29 cellular contexts compared by ENCODE assay signal in genomic region chr4:46933686-46934085, GRCh38. TPM values are rescaled to one million over a fixed set of nuclear protein-coding genes. Genes with fewer than 3 reads are reported as not detected.
"Had no signal": no experiment of that assay in that cellular context is flagged by ENCODE, and none has a peak within 500 bp of the region (broad histone marks: within the 10 kb centered on the region; RNA-seq: fewer than 3 reads in every experiment).

No MANE protein-coding gene starts in this region.

- H3K9me3 Mint-ChIP-seq: activated CD4-positive, alpha-beta T cell treated with anti-CD3 and anti-CD28 coated beads, Interleukin-2, amount 10 ng/mL, durations not matched to agents 7 days and 5 days; activated CD8-positive, alpha-beta T cell treated with anti-CD3 and anti-CD28 coated beads for 36 hours; activated naive CD8-positive, alpha-beta T cell treated with anti-CD3 and anti-CD28 coated beads, Interleukin-2, amount 50 U/mL, for 24 hours; activated T-helper 1 cell treated with anti-CD3 and anti-CD28 coated beads, Interleukin-12 subunit alpha, Interleukin-12 subunit beta, Interleukin-2, Interleukin-4 antibody, amounts not matched to agents 30 ng/mL and 10 ng/mL and 1 ng/mL, durations not matched to agents 14 hours and 24 hours and 36 hours; brain; immature natural killer cell; natural killer cell treated with Interleukin-12 subunit alpha and Interleukin-12 subunit beta and Interleukin-15 and Interleukin-18, amount 100 ng/mL, for 72 hours; stimulated activated naive CD8-positive, alpha-beta T cell treated with anti-CD3 and anti-CD28 coated beads, Interleukin-15, Interleukin-2, amounts not matched to agents 100 ng/mL and 50 ng/mL, for 24 hours; T-helper 2 cell treated with Interferon-gamma antibody and Interleukin-4, amounts not matched to agents 5 μg/mL and 100 μg/mL, for 36 hours had no signal

- ATAC-seq: activated CD8-positive, alpha-beta T cell treated with anti-CD3 and anti-CD28 coated beads for 36 hours; activated naive CD8-positive, alpha-beta T cell treated with anti-CD3 and anti-CD28 coated beads, Interleukin-2, amount 50 U/mL, for 24 hours; natural killer cell treated with Interleukin-12 subunit alpha and Interleukin-12 subunit beta and Interleukin-15 and Interleukin-18, amount 100 ng/mL, for 72 hours; psoas muscle; right cardiac atrium; upper lobe of right lung had no signal

- H3K9me3 ChIP-seq: left ventricle myocardium inferior, thyroid gland, upper lobe of right lung had no signal

- H3K4me3 Mint-ChIP-seq: activated CD4-positive, alpha-beta T cell treated with anti-CD3 and anti-CD28 coated beads, Interleukin-2, amount 10 ng/mL, durations not matched to agents 7 days and 5 days; activated CD8-positive, alpha-beta T cell treated with anti-CD3 and anti-CD28 coated beads for 36 hours; activated naive CD8-positive, alpha-beta T cell treated with anti-CD3 and anti-CD28 coated beads, Interleukin-2, amount 50 U/mL, for 24 hours; activated T-helper 1 cell treated with anti-CD3 and anti-CD28 coated beads, Interleukin-12 subunit alpha, Interleukin-12 subunit beta, Interleukin-2, Interleukin-4 antibody, amounts not matched to agents 30 ng/mL and 10 ng/mL and 1 ng/mL, durations not matched to agents 14 hours and 24 hours and 36 hours; brain; immature natural killer cell; natural killer cell treated with Interleukin-12 subunit alpha and Interleukin-12 subunit beta and Interleukin-15 and Interleukin-18, amount 100 ng/mL, for 72 hours; stimulated activated naive CD8-positive, alpha-beta T cell treated with anti-CD3 and anti-CD28 coated beads, Interleukin-15, Interleukin-2, amounts not matched to agents 100 ng/mL and 50 ng/mL, for 24 hours; T-helper 2 cell treated with Interferon-gamma antibody and Interleukin-4, amounts not matched to agents 5 μg/mL and 100 μg/mL, for 36 hours had no signal

- H3K27ac Mint-ChIP-seq: activated CD4-positive, alpha-beta T cell treated with anti-CD3 and anti-CD28 coated beads, Interleukin-2, amount 10 ng/mL, durations not matched to agents 7 days and 5 days; activated CD8-positive, alpha-beta T cell treated with anti-CD3 and anti-CD28 coated beads for 36 hours; activated naive CD8-positive, alpha-beta T cell treated with anti-CD3 and anti-CD28 coated beads, Interleukin-2, amount 50 U/mL, for 24 hours; activated T-helper 1 cell treated with anti-CD3 and anti-CD28 coated beads, Interleukin-12 subunit alpha, Interleukin-12 subunit beta, Interleukin-2, Interleukin-4 antibody, amounts not matched to agents 30 ng/mL and 10 ng/mL and 1 ng/mL, durations not matched to agents 14 hours and 24 hours and 36 hours; brain; immature natural killer cell; natural killer cell treated with Interleukin-12 subunit alpha and Interleukin-12 subunit beta and Interleukin-15 and Interleukin-18, amount 100 ng/mL, for 72 hours; stimulated activated naive CD8-positive, alpha-beta T cell treated with anti-CD3 and anti-CD28 coated beads, Interleukin-15, Interleukin-2, amounts not matched to agents 100 ng/mL and 50 ng/mL, for 24 hours; T-helper 2 cell treated with Interferon-gamma antibody and Interleukin-4, amounts not matched to agents 5 μg/mL and 100 μg/mL, for 36 hours had no signal

- H3K27me3 Mint-ChIP-seq: activated naive CD8-positive, alpha-beta T cell treated with anti-CD3 and anti-CD28 coated beads, Interleukin-2, amount 50 U/mL, for 24 hours; stimulated activated naive CD8-positive, alpha-beta T cell treated with anti-CD3 and anti-CD28 coated beads, Interleukin-15, Interleukin-2, amounts not matched to agents 100 ng/mL and 50 ng/mL, for 24 hours had no signal

- H3K4me1 ChIP-seq: left ventricle myocardium inferior, psoas muscle, thyroid gland, upper lobe of right lung had no signal

- H3K27me3 ChIP-seq: thyroid gland had no signal

- H3K27ac ChIP-seq: left ventricle myocardium inferior, psoas muscle, thyroid gland, upper lobe of right lung, WERI-Rb-1 had no signal

- DNase-seq: activated CD4-positive, alpha-beta T cell treated with anti-CD3 and anti-CD28 coated beads, Interleukin-2, amount 10 ng/mL, durations not matched to agents 7 days and 5 days; activated CD4-positive, CD25-positive, alpha-beta regulatory T cell treated with anti-CD3 and anti-CD28 coated beads, Interleukin-2, amount 50 U/mL, for 72 hours; activated CD8-positive, alpha-beta T cell treated with anti-CD3 and anti-CD28 coated beads for 36 hours; activated gamma-delta T cell; activated naive CD4-positive, alpha-beta T cell treated with anti-CD3 and anti-CD28 coated beads, Interleukin-2, amount 50 U/mL, for 16 hours; activated naive CD8-positive, alpha-beta T cell treated with anti-CD3 and anti-CD28 coated beads, Interleukin-2, amount 50 U/mL, for 24 hours; anterior cingulate cortex; caudate nucleus; dermis blood vessel endothelial cell; effector CD8-positive, alpha-beta T cell; foreskin melanocyte; immature natural killer cell; kidney glomerular epithelial cell; left ventricle myocardium inferior; midbrain; psoas muscle; right cardiac atrium; stimulated activated CD4-positive, alpha-beta T cell treated with anti-CD3 and anti-CD28 coated beads, Interleukin-1b, Interleukin-23, amount 100 ng/mL, for 48 hours; substantia nigra; thyroid gland; upper lobe of right lung; WERI-Rb-1 had no signal

- H3K36me3 ChIP-seq: left ventricle myocardium inferior, thyroid gland, upper lobe of right lung, WERI-Rb-1 had no signal

- H3K36me3 Mint-ChIP-seq: brain; immature natural killer cell; natural killer cell treated with Interleukin-12 subunit alpha and Interleukin-12 subunit beta and Interleukin-15 and Interleukin-18, amount 100 ng/mL, for 72 hours had no signal

- H3K4me1 Mint-ChIP-seq: activated CD4-positive, alpha-beta T cell treated with anti-CD3 and anti-CD28 coated beads, Interleukin-2, amount 10 ng/mL, durations not matched to agents 7 days and 5 days; activated naive CD8-positive, alpha-beta T cell treated with anti-CD3 and anti-CD28 coated beads, Interleukin-2, amount 50 U/mL, for 24 hours; brain; immature natural killer cell had no signal

- H3K4me3 ChIP-seq: left ventricle myocardium inferior, psoas muscle, thyroid gland, upper lobe of right lung had no signal

RNA-seq across cellular contexts. Expression of gene COX7B2, which starts 24.6 kb away (rescaled TPM):
- total RNA-seq: activated CD4-positive, alpha-beta T cell treated with anti-CD3 and anti-CD28 coated beads, Interleukin-2, amount 10 ng/mL, durations not matched to agents 7 days and 5 days; activated CD8-positive, alpha-beta T cell treated with anti-CD3 and anti-CD28 coated beads for 36 hours; activated T-helper 1 cell treated with anti-CD3 and anti-CD28 coated beads, Interleukin-12 subunit alpha, Interleukin-12 subunit beta, Interleukin-2, Interleukin-4 antibody, amounts not matched to agents 30 ng/mL and 10 ng/mL and 1 ng/mL, durations not matched to agents 14 hours and 24 hours and 36 hours; dermis blood vessel endothelial cell; left ventricle myocardium inferior; natural killer cell treated with Interleukin-12 subunit alpha and Interleukin-12 subunit beta and Interleukin-15 and Interleukin-18, amount 100 ng/mL, for 72 hours; osteocyte; psoas muscle; right cardiac atrium; thyroid gland; upper lobe of right lung had no signal
- polyA plus RNA-seq: esophagus, immature natural killer cell, psoas muscle, right cardiac atrium had no signal

RNA-seq across cellular contexts. Expression of gene GABRA4, which starts 59.7 kb away (rescaled TPM):
- total RNA-seq: activated CD4-positive, alpha-beta T cell treated with anti-CD3 and anti-CD28 coated beads, Interleukin-2, amount 10 ng/mL, durations not matched to agents 7 days and 5 days; activated CD8-positive, alpha-beta T cell treated with anti-CD3 and anti-CD28 coated beads for 36 hours; activated T-helper 1 cell treated with anti-CD3 and anti-CD28 coated beads, Interleukin-12 subunit alpha, Interleukin-12 subunit beta, Interleukin-2, Interleukin-4 antibody, amounts not matched to agents 30 ng/mL and 10 ng/mL and 1 ng/mL, durations not matched to agents 14 hours and 24 hours and 36 hours; dermis blood vessel endothelial cell; natural killer cell treated with Interleukin-12 subunit alpha and Interleukin-12 subunit beta and Interleukin-15 and Interleukin-18, amount 100 ng/mL, for 72 hours; osteocyte; psoas muscle; upper lobe of right lung had no signal
- polyA plus RNA-seq: immature natural killer cell had no signal
